33 cellular contexts compared by ENCODE assay signal in the genomic region with DNA sequence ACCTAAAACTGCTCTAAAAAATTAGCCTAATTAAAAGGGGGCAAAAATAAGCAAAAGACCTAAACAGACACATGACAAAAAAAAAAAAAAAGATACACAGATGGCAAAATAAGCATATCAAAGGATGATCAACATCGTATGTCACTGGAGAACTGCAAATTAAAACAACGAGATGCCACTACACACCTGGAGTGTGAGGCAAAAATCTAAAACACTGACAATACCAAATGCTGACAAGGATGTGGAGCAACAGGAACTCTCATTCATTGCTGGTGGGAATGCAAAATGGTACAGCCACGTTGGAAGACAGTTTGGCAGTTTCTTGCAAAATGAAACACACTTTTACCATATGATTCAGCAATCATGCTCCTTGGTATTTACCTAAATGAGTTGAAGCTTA.
"Had no signal": no experiment of that assay in that cellular context is flagged by ENCODE, and none has a peak within 500 bp of the region (broad histone marks: within the 10 kb centered on the region; RNA-seq: fewer than 3 reads in every experiment).

No MANE protein-coding gene starts in this region.

- ATAC-seq: activated naive CD4-positive, alpha-beta T cell treated with anti-CD3 and anti-CD28 coated beads, Interleukin-2, amount 50 U/mL, for 72 hours; activated naive CD8-positive, alpha-beta T cell treated with anti-CD3 and anti-CD28 coated beads, Interleukin-2, amount 50 U/mL, for 24 hours; activated T-cell treated with anti-CD3 and anti-CD28 coated beads, Interleukin-2, amount 50 U/mL, for 4 hours; activated T-cell treated with anti-CD3 and anti-CD28 coated beads, Interleukin-2, amount 50 U/mL, for 72 hours; activated T-helper 17 cell treated with anti-CD3 and anti-CD28 coated beads, Interleukin-2, amount 50 U/mL, for 72 hours; body of pancreas had no signal

- FAIRE-seq: astrocyte, bronchial epithelial cell, colon had no signal

- H3K4me3 ChIP-seq: adrenal gland, ascending aorta, body of pancreas, breast epithelium, cardiac muscle cell had no signal

- H3K36me3 ChIP-seq: adrenal gland, ascending aorta, brain microvascular endothelial cell, breast epithelium, cardiac muscle cell had no signal

- H3K4me1 ChIP-seq: ascending aorta, breast epithelium had no signal

- DNase-seq: activated effector memory CD4-positive, alpha-beta T cell treated with anti-CD3 and anti-CD28 coated beads, Interleukin-2, amount 50 U/mL, for 16 hours; activated effector memory CD4-positive, alpha-beta T cell treated with Interleukin-2 at 50 U/mL for 16 hours; activated gamma-delta T cell; activated gamma-delta T cell treated with Interleukin-2 at 50 U/mL for 16 hours; activated naive CD4-positive, alpha-beta T cell; activated naive CD4-positive, alpha-beta T cell treated with anti-CD3 and anti-CD28 coated beads for 36 hours; activated naive CD4-positive, alpha-beta T cell treated with anti-CD3 and anti-CD28 coated beads, Interleukin-2, amount 10 ng/mL, durations not matched to agents 7 days and 5 days; activated naive CD4-positive, alpha-beta T cell treated with anti-CD3 and anti-CD28 coated beads, Interleukin-2, amount 50 U/mL, for 16 hours; activated naive CD4-positive, alpha-beta T cell treated with Interleukin-2 at 50 U/mL for 16 hours; activated naive CD8-positive, alpha-beta T cell treated with anti-CD3 and anti-CD28 coated beads for 36 hours; activated naive CD8-positive, alpha-beta T cell treated with anti-CD3 and anti-CD28 coated beads, Interleukin-2, amount 10 ng/mL, durations not matched to agents 7 days and 5 days; activated naive CD8-positive, alpha-beta T cell treated with anti-CD3 and anti-CD28 coated beads, Interleukin-2, amount 50 U/mL, for 24 hours; activated T-cell treated with anti-CD3 and anti-CD28 coated beads, Interleukin-2, amount 50 U/mL, for 4 hours; activated T-cell treated with anti-CD3 and anti-CD28 coated beads, Interleukin-2, amount 50 U/mL, for 48 hours; activated T-cell treated with anti-CD3 and anti-CD28 coated beads, Interleukin-2, amount 50 U/mL, for 72 hours; adrenal gland; amniotic stem cell; amygdala; anterior cingulate cortex; aorta; body of pancreas; brain microvascular endothelial cell; caudate nucleus; central memory CD4-positive, alpha-beta T cell; cerebellar nuclear complex had no signal

- H3K27me3 ChIP-seq: adrenal gland, ascending aorta, body of pancreas, brain microvascular endothelial cell, breast epithelium, cardiac muscle cell had no signal

- H3K27ac ChIP-seq: adrenal gland, ascending aorta, body of pancreas, brain microvascular endothelial cell, breast epithelium, cardiac muscle cell had no signal

- H3K9me3 ChIP-seq: adrenal gland, ascending aorta, body of pancreas had no signal
